ENCODE assay signal across 8 cellular contexts in genomic region chr14:70416322-70416716, GRCh38. TPM values are rescaled to one million over a fixed set of nuclear protein-coding genes. Genes with fewer than 3 reads are reported as not detected.
DNase-seq lines count a peak whose midpoint lies in the region; ATAC-seq, FAIRE-seq and TF ChIP-seq lines count a peak whose summit lies in the region.

No MANE protein-coding gene starts in this region.

- H3K9me3 ChIP-seq in HepG2 (ENCODE audit: low read length) = no peaks in the 10 kb centered on the region
- no peaks in the 10 kb centered on the region for H3K9me3 ChIP-seq in transverse colon

- TSS peak; percentile 65 for BruUV-seq in HepG2 (replicated peaks; lab: Mats Ljungman, UMichigan)

- no peak for FAIRE-seq in HepG2 (lab: Jason Lieb, UNC)

- TF ChIP-seq POLR2A in HepG2 (IDR thresholded peaks at IDR 0.05; ENCODE audit: insufficient read depth in 1 of 2, low read depth in 2 of 2, low read length in 2 of 2) = no peak
- TF ChIP-seq POLR2A in transverse colon (IDR thresholded peaks at IDR 0.05) = no peak

- H3K27me3 ChIP-seq in brain microvascular endothelial cell (replicated peaks) = no peaks in the 10 kb centered on the region
- no peaks in the 10 kb centered on the region; a peak in 1 of 5 replicates for H3K27me3 ChIP-seq in HepG2 (ENCODE audit: control insufficient read depth in 1 of 2, insufficient read depth in 2 of 2, low read length in 2 of 2)
- H3K27me3 ChIP-seq in transverse colon = no peaks in the 10 kb centered on the region

- TF ChIP-seq RAD21 in HepG2 (CRISPR knock-in tag; IDR thresholded peaks at IDR 0.05) = no peak

- H3K27ac ChIP-seq in brain microvascular endothelial cell = peak overlapping the region; percentile 62
- H3K27ac ChIP-seq in HepG2 (ENCODE audit: extremely low read length, insufficient read depth, low read length) = peak overlapping the region; percentile 71
- H3K27ac ChIP-seq in transverse colon = peak overlapping the region; percentile 77 to 89 (median 82)

- H2AFZ ChIP-seq in HepG2 (ENCODE audit: low read length) = peak overlapping the region; percentile 92

- no peaks in the 10 kb centered on the region for H4K20me1 ChIP-seq in HepG2 (ENCODE audit: insufficient read depth, low read length)

- WGBS in HepG2 (ENCODE audit: low lambda C conversion rate) = 5% methylated on average over 8 of the region's 8 CpGs
- 4 to 5% methylated on average over 5 to 8 of the region's 8 CpGs for WGBS in transverse colon (ENCODE audit: low coverage in 1 of 2), 2 donors

- intact Hi-C loops in HepG2 (cut with micrococcal nuclease; ENCODE audit: unreplicated experiment) = no loop called here
- intact Hi-C loops in transverse colon (cut with DNase I; ENCODE audit: low total_unique reads) = no loop called here

- H3K4me3 ChIP-seq in brain microvascular endothelial cell (ENCODE audit: low read depth, low read length) (peak overlapping the region; percentile 91), HepG2 (replicated peaks in 1 of 3; ENCODE audit: insufficient read depth in 1 of 3, low read depth in 2 of 3, low read length in 3 of 3) (peak overlapping the region; percentile 79 to 83 (median 81)), transverse colon (peak overlapping the region; percentile 50 to 94 (median 70))

- H3K4me2 ChIP-seq in HepG2 (ENCODE audit: low read depth, low read length) = peak overlapping the region; percentile 81

- H3K9ac ChIP-seq in HepG2 (ENCODE audit: insufficient read depth, low read depth, low read length) = peak overlapping the region; percentile 78

- in situ Hi-C loops in brain microvascular endothelial cell (cut with HindIII; ENCODE audit: low pct_ligation_motif_present, low sequenced_read_pairs) = no loop called here
- in situ Hi-C loops in HepG2 (cut with HindIII; ENCODE audit: extremely low pct_ligation_motif_present, low pct_unique_long_range_greater_than_20kb) = no loop called here
- in situ Hi-C loops in transverse colon (cut with MboI; ENCODE audit: low pct_ligation_motif_present in 1 of 4, low pct_unique_long_range_greater_than_20kb in 1 of 4, low sequenced_read_pairs in 3 of 4) = no loop called here

- peak; percentile 71 for ATAC-seq in HepG2
- no peak for ATAC-seq in HG03439 (IDR thresholded peaks at IDR 0.05; ENCODE audit: unreplicated experiment)

- peaks cover 21% of the 10 kb centered on the region for H3K79me2 ChIP-seq in HepG2 (ENCODE audit: insufficient read depth, low read length)

- H3K4me1 ChIP-seq in HepG2 (ENCODE audit: insufficient read depth, low read length) (peaks cover 37% of the 10 kb centered on the region), transverse colon (peaks cover 4 to 17% (median 5%) of the 10 kb centered on the region in 4 donors)

- no peaks in the 10 kb centered on the region for H3K36me3 ChIP-seq in brain microvascular endothelial cell (replicated peaks)
- 0 out of 5 replicates have a peak, but pooled peaks cover 1 to 8% of the 10 kb centered on the region in 2 experiments for H3K36me3 ChIP-seq in HepG2 (replicated peaks in 1 of 2; ENCODE audit: control insufficient read depth in 1 of 2, insufficient read depth in 2 of 2, low read length in 2 of 2)
- H3K36me3 ChIP-seq in transverse colon = no peaks in the 10 kb centered on the region

- DNase-seq in GM03348 (ENCODE audit: low spot score) (peak; percentile 37), M059J (ENCODE audit: low read depth) (peak; percentile 25), brain microvascular endothelial cell (peak; percentile 0), HepG2 (ENCODE audit: low spot score) (no peak), transverse colon (no peak), occipital lobe (lab: John Stamatoyannopoulos, UW) (no peak), NOMO-1 treated with dmso at 0.1 percent for 144 hours (lab: John Stamatoyannopoulos, UW; ENCODE audit: unreplicated experiment) (no peak)

- POLR2A ChIA-PET in HepG2 (lab: Yijun Ruan, JAX) = no interaction called here

- TF ChIP-seq CTCF in brain microvascular endothelial cell (IDR thresholded peaks at IDR 0.05; ENCODE audit: low read depth, low read length, missing control alignments) (no peak), HepG2 (CRISPR knock-in tag; IDR thresholded peaks at IDR 0.05) (no peak), transverse colon (IDR thresholded peaks at IDR 0.05) (no peak)

- CTCF ChIA-PET in HepG2 (lab: Yijun Ruan, JAX; ENCODE audit: low intra/inter-chr PET ratio, low total read pairs) = no interaction called here

- TF ChIP-seq EP300 in HepG2 (IDR thresholded peaks at IDR 0.05; ENCODE audit: low read depth in 2 of 2, low read length in 2 of 2) = no peak
- TF ChIP-seq EP300 in HepG2 (CRISPR knock-in tag; IDR thresholded peaks at IDR 0.05; ENCODE audit: borderline replicate concordance) = no peak
- no peak for TF ChIP-seq EP300 in transverse colon (IDR thresholded peaks at IDR 0.05; ENCODE audit: low read depth)

RNA-seq across cellular contexts. Expression of gene SYNJ2BP, which starts 0.6 kb away (rescaled TPM):
- 17.1 and 20.2 TPM in 2 replicates for total RNA-seq in M059J (2014; rRNA removed; shearing (Covaris generic))
- total RNA-seq in HepG2 (2016; rRNA removed; fragmentation: Illumina TruSeq; extraction: Trizol) (28.6 and 43.9 TPM in 2 replicates), transverse colon (10 to 100 TPM; 26.7 to 43.4 (median 32.0) TPM), occipital lobe (29.8 TPM)
- total RNA-seq in HepG2 (2016; cell fraction: cytosol; rRNA removed; fragmentation: Illumina TruSeq; extraction: Trizol; ENCODE audit: low read depth) = 2.5 and 4.3 TPM in 2 replicates
- total RNA-seq in HepG2 (2016; cell fraction: insoluble cytoplasmic fraction; rRNA removed; fragmentation: Illumina TruSeq; extraction: Trizol) = 27.8 and 46.0 TPM in 2 replicates
- total RNA-seq in HepG2 (2016; cell fraction: membrane; rRNA removed; fragmentation: Illumina TruSeq; extraction: Trizol) = 9.0 and 9.8 TPM in 2 replicates
- total RNA-seq in HepG2 (2016; cell fraction: nucleus; rRNA removed; fragmentation: Illumina TruSeq; extraction: Trizol) = 13.8 and 15.9 TPM in 2 replicates
- 17.0 and 18.1 TPM in 2 replicates for polyA plus RNA-seq in HepG2 (2011; rRNA removed)
- polyA plus RNA-seq in HepG2 (2011; cell fraction: cytosol; rRNA removed) = 6.8 and 10.7 TPM in 2 replicates
- polyA plus RNA-seq in HepG2 (2011; cell fraction: nucleus; rRNA removed) = 4.1 and 7.5 TPM in 2 replicates
- polyA plus RNA-seq in HepG2 (2012) = 10.7 and 11.6 TPM in 2 replicates
- polyA plus RNA-seq in HepG2 (2016; cell fraction: cytosol; fragmentation: Illumina TruSeq; extraction: Trizol; ENCODE audit: low read depth) = 3.7 TPM in 2 replicates
- 21.9 and 26.4 TPM in 2 replicates for polyA plus RNA-seq in HepG2 (2016; cell fraction: insoluble cytoplasmic fraction; fragmentation: Illumina TruSeq; extraction: Trizol; ENCODE audit: low read depth)
- 3.8 and 6.2 TPM in 2 replicates for polyA plus RNA-seq in HepG2 (2016; cell fraction: membrane; fragmentation: Illumina TruSeq; extraction: Trizol; ENCODE audit: low read depth)
- 17.4 and 17.6 TPM in 2 replicates for polyA plus RNA-seq in HepG2 (2016; cell fraction: nucleus; fragmentation: Illumina TruSeq; extraction: Trizol; ENCODE audit: insufficient read depth, low read depth)
- polyA minus RNA-seq in HepG2 (2011; rRNA and poly(A)+ RNA removed; ENCODE audit: low replicate concordance) = 5.4 and 9.4 TPM in 2 replicates
- polyA minus RNA-seq in HepG2 (2011; cell fraction: cytosol; rRNA and poly(A)+ RNA removed) = 6.5 and 12.6 TPM in 2 replicates
- 10.3 and 14.4 TPM in 2 replicates for polyA minus RNA-seq in HepG2 (2011; cell fraction: nucleus; rRNA and poly(A)+ RNA removed)

RNA-seq across cellular contexts. Expression of gene ADAM21, which starts 35.7 kb away (rescaled TPM):
- total RNA-seq in M059J (2014; rRNA removed; shearing (Covaris generic)) = 0.05 and 0.49 TPM in 2 replicates
- 0.07 TPM in 1 of 2 replicates, not detected in the other for total RNA-seq in HepG2 (2016; rRNA removed; fragmentation: Illumina TruSeq; extraction: Trizol)
- not detected in 2 replicates for total RNA-seq in HepG2 (2016; cell fraction: cytosol; rRNA removed; fragmentation: Illumina TruSeq; extraction: Trizol; ENCODE audit: low read depth)
- 0.06 TPM in 1 of 2 replicates, not detected in the other for total RNA-seq in HepG2 (2016; cell fraction: insoluble cytoplasmic fraction; rRNA removed; fragmentation: Illumina TruSeq; extraction: Trizol)
- total RNA-seq in HepG2 (2016; cell fraction: membrane; rRNA removed; fragmentation: Illumina TruSeq; extraction: Trizol) = not detected in 2 replicates
- total RNA-seq in HepG2 (2016; cell fraction: nucleus; rRNA removed; fragmentation: Illumina TruSeq; extraction: Trizol) = 0.12 TPM in 1 of 2 replicates, not detected in the other
- polyA plus RNA-seq in HepG2 (2011; rRNA removed) = 0.03 and 0.07 TPM in 2 replicates
- polyA plus RNA-seq in HepG2 (2011; cell fraction: cytosol; rRNA removed) = 0.09 and 0.14 TPM in 2 replicates
- polyA plus RNA-seq in HepG2 (2011; cell fraction: nucleus; rRNA removed) = not detected in 2 replicates
- polyA plus RNA-seq in HepG2 (2012) = 0.08 and 0.15 TPM in 2 replicates
- not detected in 2 replicates for polyA plus RNA-seq in HepG2 (2016; cell fraction: cytosol; fragmentation: Illumina TruSeq; extraction: Trizol; ENCODE audit: low read depth)
- polyA plus RNA-seq in HepG2 (2016; cell fraction: insoluble cytoplasmic fraction; fragmentation: Illumina TruSeq; extraction: Trizol; ENCODE audit: low read depth) = not detected in 2 replicates
- not detected in 2 replicates for polyA plus RNA-seq in HepG2 (2016; cell fraction: membrane; fragmentation: Illumina TruSeq; extraction: Trizol; ENCODE audit: low read depth)
- polyA plus RNA-seq in HepG2 (2016; cell fraction: nucleus; fragmentation: Illumina TruSeq; extraction: Trizol; ENCODE audit: insufficient read depth, low read depth) = not detected in 2 replicates
- polyA minus RNA-seq in HepG2 (2011; rRNA and poly(A)+ RNA removed; ENCODE audit: low replicate concordance) = 0.23 TPM in 1 of 2 replicates, not detected in the other
- polyA minus RNA-seq in HepG2 (2011; cell fraction: cytosol; rRNA and poly(A)+ RNA removed) = 0.35 TPM in 1 of 2 replicates, not detected in the other
- 0.25 TPM in 1 of 2 replicates, not detected in the other for polyA minus RNA-seq in HepG2 (2011; cell fraction: nucleus; rRNA and poly(A)+ RNA removed)
- not detected for total RNA-seq in transverse colon
- total RNA-seq in occipital lobe = 0.16 TPM

RNA-seq across cellular contexts. Expression of gene COX16, which starts 56.8 kb away (rescaled TPM):
- 58.9 and 81.6 TPM in 2 replicates for total RNA-seq in M059J (2014; rRNA removed; shearing (Covaris generic))
- total RNA-seq in HepG2 (2016; rRNA removed; fragmentation: Illumina TruSeq; extraction: Trizol) (71.0 and 88.1 TPM in 2 replicates), transverse colon (10 to 100 TPM in 3 of 4 donors, 1 to 10 TPM in 1; 5.8 to 35.5 (median 23.5) TPM), occipital lobe (45.4 TPM)
- 21.2 and 25.8 TPM in 2 replicates for total RNA-seq in HepG2 (2016; cell fraction: cytosol; rRNA removed; fragmentation: Illumina TruSeq; extraction: Trizol; ENCODE audit: low read depth)
- 70.6 and 92.4 TPM in 2 replicates for total RNA-seq in HepG2 (2016; cell fraction: insoluble cytoplasmic fraction; rRNA removed; fragmentation: Illumina TruSeq; extraction: Trizol)
- total RNA-seq in HepG2 (2016; cell fraction: membrane; rRNA removed; fragmentation: Illumina TruSeq; extraction: Trizol) = 56.3 and 58.4 TPM in 2 replicates
- 33.5 and 36.8 TPM in 2 replicates for total RNA-seq in HepG2 (2016; cell fraction: nucleus; rRNA removed; fragmentation: Illumina TruSeq; extraction: Trizol)
- 12.3 and 13.5 TPM in 2 replicates for polyA plus RNA-seq in HepG2 (2011; rRNA removed)
- 6.0 and 8.8 TPM in 2 replicates for polyA plus RNA-seq in HepG2 (2011; cell fraction: cytosol; rRNA removed)
- 2.6 and 3.9 TPM in 2 replicates for polyA plus RNA-seq in HepG2 (2011; cell fraction: nucleus; rRNA removed)
- 24.1 and 48.8 TPM in 2 replicates for polyA plus RNA-seq in HepG2 (2012)
- polyA plus RNA-seq in HepG2 (2016; cell fraction: cytosol; fragmentation: Illumina TruSeq; extraction: Trizol; ENCODE audit: low read depth) = 24.6 and 28.2 TPM in 2 replicates
- 93.9 and 95.1 TPM in 2 replicates for polyA plus RNA-seq in HepG2 (2016; cell fraction: insoluble cytoplasmic fraction; fragmentation: Illumina TruSeq; extraction: Trizol; ENCODE audit: low read depth)
- polyA plus RNA-seq in HepG2 (2016; cell fraction: membrane; fragmentation: Illumina TruSeq; extraction: Trizol; ENCODE audit: low read depth) = 50.5 and 50.6 TPM in 2 replicates
- 57.4 and 64.1 TPM in 2 replicates for polyA plus RNA-seq in HepG2 (2016; cell fraction: nucleus; fragmentation: Illumina TruSeq; extraction: Trizol; ENCODE audit: insufficient read depth, low read depth)
- polyA minus RNA-seq in HepG2 (2011; rRNA and poly(A)+ RNA removed; ENCODE audit: low replicate concordance) = 2.7 and 10.9 TPM in 2 replicates
- polyA minus RNA-seq in HepG2 (2011; cell fraction: cytosol; rRNA and poly(A)+ RNA removed) = 6.0 and 6.7 TPM in 2 replicates
- 14.5 and 15.2 TPM in 2 replicates for polyA minus RNA-seq in HepG2 (2011; cell fraction: nucleus; rRNA and poly(A)+ RNA removed)

Comparison
In these comparisons a context has a peak if more than half of its experiments do, and no peak if none do; other contexts are left out.
1. DNase-seq: peak in GM03348 (single experiment), M059J (single experiment) and brain microvascular endothelial cell (single experiment); none in HepG2 (single experiment), transverse colon (single experiment), occipital lobe (single experiment) and NOMO-1 treated with dmso at 0.1 percent for 144 hours (single experiment).
2. Peak in every context shown above with its lines, with median percentiles within 50 percentile points of each other: H3K27ac ChIP-seq and H3K4me3 ChIP-seq.